1 cellular context compared by ENCODE assay signal in genomic region chr11:116829525-116830183, GRCh38.
TF ChIP-seq lines count a peak whose summit lies in the region.

Gene APOC3, plus strand, starts transcription at chr11:116829907. Its CDS starts 676 bp downstream, at chr11:116830583.

TF ChIP-seq in HepG2, 621 proteins besides CTCF, POLR2A, EP300 and RAD21 (continued from another document and continues in another):
- TF ChIP-seq ZNF142 (CRISPR knock-in tag; IDR thresholded peaks at IDR 0.05) = peak; percentile 44
- TF ChIP-seq, protein P1, sequence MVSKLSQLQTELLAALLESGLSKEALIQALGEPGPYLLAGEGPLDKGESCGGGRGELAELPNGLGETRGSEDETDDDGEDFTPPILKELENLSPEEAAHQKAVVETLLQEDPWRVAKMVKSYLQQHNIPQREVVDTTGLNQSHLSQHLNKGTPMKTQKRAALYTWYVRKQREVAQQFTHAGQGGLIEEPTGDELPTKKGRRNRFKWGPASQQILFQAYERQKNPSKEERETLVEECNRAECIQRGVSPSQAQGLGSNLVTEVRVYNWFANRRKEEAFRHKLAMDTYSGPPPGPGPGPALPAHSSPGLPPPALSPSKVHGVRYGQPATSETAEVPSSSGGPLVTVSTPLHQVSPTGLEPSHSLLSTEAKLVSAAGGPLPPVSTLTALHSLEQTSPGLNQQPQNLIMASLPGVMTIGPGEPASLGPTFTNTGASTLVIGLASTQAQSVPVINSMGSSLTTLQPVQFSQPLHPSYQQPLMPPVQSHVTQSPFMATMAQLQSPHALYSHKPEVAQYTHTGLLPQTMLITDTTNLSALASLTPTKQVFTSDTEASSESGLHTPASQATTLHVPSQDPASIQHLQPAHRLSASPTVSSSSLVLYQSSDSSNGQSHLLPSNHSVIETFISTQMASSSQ (IDR thresholded peaks at IDR 0.05; ENCODE audit: low read depth) = 0 out of 2 replicates have a peak, but pooled peaks have one; percentile 12
- TF ChIP-seq, protein P1 (CRISPR knock-in tag; IDR thresholded peaks at IDR 0.05; ENCODE audit: borderline replicate concordance) = no peak
- TF ChIP-seq KDM6A (CRISPR knock-in tag; IDR thresholded peaks at IDR 0.05; ENCODE audit: low read depth) = peak; percentile 57; the same call in 1 of the 2 replicates
- peak; percentile 85; the same call in 1 of the 2 replicates for TF ChIP-seq HIVEP1 (CRISPR knock-in tag; IDR thresholded peaks at IDR 0.05)
- no peak for TF ChIP-seq AGO1 (IDR thresholded peaks at IDR 0.05; ENCODE audit: low read depth, low read length, poor library complexity, severe bottlenecking)
- no peak for TF ChIP-seq EED (CRISPR knock-in tag; IDR thresholded peaks at IDR 0.05)
- TF ChIP-seq, protein P2, sequence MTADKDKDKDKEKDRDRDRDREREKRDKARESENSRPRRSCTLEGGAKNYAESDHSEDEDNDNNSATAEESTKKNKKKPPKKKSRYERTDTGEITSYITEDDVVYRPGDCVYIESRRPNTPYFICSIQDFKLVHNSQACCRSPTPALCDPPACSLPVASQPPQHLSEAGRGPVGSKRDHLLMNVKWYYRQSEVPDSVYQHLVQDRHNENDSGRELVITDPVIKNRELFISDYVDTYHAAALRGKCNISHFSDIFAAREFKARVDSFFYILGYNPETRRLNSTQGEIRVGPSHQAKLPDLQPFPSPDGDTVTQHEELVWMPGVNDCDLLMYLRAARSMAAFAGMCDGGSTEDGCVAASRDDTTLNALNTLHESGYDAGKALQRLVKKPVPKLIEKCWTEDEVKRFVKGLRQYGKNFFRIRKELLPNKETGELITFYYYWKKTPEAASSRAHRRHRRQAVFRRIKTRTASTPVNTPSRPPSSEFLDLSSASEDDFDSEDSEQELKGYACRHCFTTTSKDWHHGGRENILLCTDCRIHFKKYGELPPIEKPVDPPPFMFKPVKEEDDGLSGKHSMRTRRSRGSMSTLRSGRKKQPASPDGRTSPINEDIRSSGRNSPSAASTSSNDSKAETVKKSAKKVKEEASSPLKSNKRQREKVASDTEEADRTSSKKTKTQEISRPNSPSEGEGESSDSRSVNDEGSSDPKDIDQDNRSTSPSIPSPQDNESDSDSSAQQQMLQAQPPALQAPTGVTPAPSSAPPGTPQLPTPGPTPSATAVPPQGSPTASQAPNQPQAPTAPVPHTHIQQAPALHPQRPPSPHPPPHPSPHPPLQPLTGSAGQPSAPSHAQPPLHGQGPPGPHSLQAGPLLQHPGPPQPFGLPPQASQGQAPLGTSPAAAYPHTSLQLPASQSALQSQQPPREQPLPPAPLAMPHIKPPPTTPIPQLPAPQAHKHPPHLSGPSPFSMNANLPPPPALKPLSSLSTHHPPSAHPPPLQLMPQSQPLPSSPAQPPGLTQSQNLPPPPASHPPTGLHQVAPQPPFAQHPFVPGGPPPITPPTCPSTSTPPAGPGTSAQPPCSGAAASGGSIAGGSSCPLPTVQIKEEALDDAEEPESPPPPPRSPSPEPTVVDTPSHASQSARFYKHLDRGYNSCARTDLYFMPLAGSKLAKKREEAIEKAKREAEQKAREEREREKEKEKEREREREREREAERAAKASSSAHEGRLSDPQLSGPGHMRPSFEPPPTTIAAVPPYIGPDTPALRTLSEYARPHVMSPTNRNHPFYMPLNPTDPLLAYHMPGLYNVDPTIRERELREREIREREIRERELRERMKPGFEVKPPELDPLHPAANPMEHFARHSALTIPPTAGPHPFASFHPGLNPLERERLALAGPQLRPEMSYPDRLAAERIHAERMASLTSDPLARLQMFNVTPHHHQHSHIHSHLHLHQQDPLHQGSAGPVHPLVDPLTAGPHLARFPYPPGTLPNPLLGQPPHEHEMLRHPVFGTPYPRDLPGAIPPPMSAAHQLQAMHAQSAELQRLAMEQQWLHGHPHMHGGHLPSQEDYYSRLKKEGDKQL (CRISPR knock-in tag; IDR thresholded peaks at IDR 0.05; ENCODE audit: low read depth) = peak; percentile 61; the same call in 1 of the 2 replicates
- TF ChIP-seq MEIS2 (CRISPR knock-in tag; IDR thresholded peaks at IDR 0.05) = peak; percentile 56; the same call in 1 of the 2 replicates
- peak; percentile 65; the same call in 1 of the 2 replicates for TF ChIP-seq POLR2AphosphoS2 (IDR thresholded peaks at IDR 0.05; ENCODE audit: low read depth, low read length)
- peak; percentile 43; the same call in 1 of the 2 replicates for TF ChIP-seq KLF11 (CRISPR knock-in tag; IDR thresholded peaks at IDR 0.05)
- TF ChIP-seq ZNF296 (CRISPR knock-in tag; conservative IDR thresholded peaks at IDR 0.05) = peak; percentile 99
- no peak; the same call in 1 of the 2 replicates for TF ChIP-seq PPARG (CRISPR knock-in tag; conservative IDR thresholded peaks at IDR 0.05)
- TF ChIP-seq ZNF629 (CRISPR knock-in tag; conservative IDR thresholded peaks at IDR 0.05) = 0 out of 2 replicates have a peak, but pooled peaks have one; percentile 7
- TF ChIP-seq PAXIP1 (CRISPR knock-in tag; conservative IDR thresholded peaks at IDR 0.05) = peak; percentile 89
- peak; percentile 94; the same call in 1 of the 2 replicates for TF ChIP-seq ZBTB42 (CRISPR knock-in tag; IDR thresholded peaks at IDR 0.05)
- peak; percentile 68 for TF ChIP-seq SKI (IDR thresholded peaks at IDR 0.05; ENCODE audit: partially characterized antibody)
- TF ChIP-seq, protein P3, sequence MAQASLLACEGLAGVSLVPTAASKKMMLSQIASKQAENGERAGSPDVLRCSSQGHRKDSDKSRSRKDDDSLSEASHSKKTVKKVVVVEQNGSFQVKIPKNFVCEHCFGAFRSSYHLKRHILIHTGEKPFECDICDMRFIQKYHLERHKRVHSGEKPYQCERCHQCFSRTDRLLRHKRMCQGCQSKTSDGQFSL (CRISPR knock-in tag; IDR thresholded peaks at IDR 0.05) = 0 out of 2 replicates have a peak, but pooled peaks have one; percentile 4
- no peak for TF ChIP-seq RAD51 (IDR thresholded peaks at IDR 0.05; ENCODE audit: borderline replicate concordance)
- TF ChIP-seq, protein P4, sequence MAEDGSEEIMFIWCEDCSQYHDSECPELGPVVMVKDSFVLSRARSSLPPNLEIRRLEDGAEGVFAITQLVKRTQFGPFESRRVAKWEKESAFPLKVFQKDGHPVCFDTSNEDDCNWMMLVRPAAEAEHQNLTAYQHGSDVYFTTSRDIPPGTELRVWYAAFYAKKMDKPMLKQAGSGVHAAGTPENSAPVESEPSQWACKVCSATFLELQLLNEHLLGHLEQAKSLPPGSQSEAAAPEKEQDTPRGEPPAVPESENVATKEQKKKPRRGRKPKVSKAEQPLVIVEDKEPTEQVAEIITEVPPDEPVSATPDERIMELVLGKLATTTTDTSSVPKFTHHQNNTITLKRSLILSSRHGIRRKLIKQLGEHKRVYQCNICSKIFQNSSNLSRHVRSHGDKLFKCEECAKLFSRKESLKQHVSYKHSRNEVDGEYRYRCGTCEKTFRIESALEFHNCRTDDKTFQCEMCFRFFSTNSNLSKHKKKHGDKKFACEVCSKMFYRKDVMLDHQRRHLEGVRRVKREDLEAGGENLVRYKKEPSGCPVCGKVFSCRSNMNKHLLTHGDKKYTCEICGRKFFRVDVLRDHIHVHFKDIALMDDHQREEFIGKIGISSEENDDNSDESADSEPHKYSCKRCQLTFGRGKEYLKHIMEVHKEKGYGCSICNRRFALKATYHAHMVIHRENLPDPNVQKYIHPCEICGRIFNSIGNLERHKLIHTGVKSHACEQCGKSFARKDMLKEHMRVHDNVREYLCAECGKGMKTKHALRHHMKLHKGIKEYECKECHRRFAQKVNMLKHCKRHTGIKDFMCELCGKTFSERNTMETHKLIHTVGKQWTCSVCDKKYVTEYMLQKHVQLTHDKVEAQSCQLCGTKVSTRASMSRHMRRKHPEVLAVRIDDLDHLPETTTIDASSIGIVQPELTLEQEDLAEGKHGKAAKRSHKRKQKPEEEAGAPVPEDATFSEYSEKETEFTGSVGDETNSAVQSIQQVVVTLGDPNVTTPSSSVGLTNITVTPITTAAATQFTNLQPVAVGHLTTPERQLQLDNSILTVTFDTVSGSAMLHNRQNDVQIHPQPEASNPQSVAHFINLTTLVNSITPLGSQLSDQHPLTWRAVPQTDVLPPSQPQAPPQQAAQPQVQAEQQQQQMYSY (CRISPR knock-in tag; IDR thresholded peaks at IDR 0.05) = 0 out of 2 replicates have a peak, but pooled peaks have one; percentile 14
- TF ChIP-seq SOX13 (IDR thresholded peaks at IDR 0.05) = no peak
- peak in 1 of 2 experiments; percentile 82; a peak in 2 of 4 replicates for TF ChIP-seq SOX13 (CRISPR knock-in tag; conservative IDR thresholded peaks at IDR 0.05 in 1 of 2, IDR thresholded peaks at IDR 0.05 in 1 of 2)
- no peak; the same call in 1 of the 2 replicates for TF ChIP-seq IRF2 (CRISPR knock-in tag; IDR thresholded peaks at IDR 0.05)
- no peak for TF ChIP-seq ZNF616 (CRISPR knock-in tag; IDR thresholded peaks at IDR 0.05; ENCODE audit: low read depth)
- TF ChIP-seq MYC (CRISPR knock-in tag; IDR thresholded peaks at IDR 0.05; ENCODE audit: borderline replicate concordance) = peak; percentile 70; the same call in 1 of the 2 replicates
- TF ChIP-seq FOSL1 (CRISPR knock-in tag; IDR thresholded peaks at IDR 0.05; ENCODE audit: borderline replicate concordance) = no peak
- TF ChIP-seq, protein P5, sequence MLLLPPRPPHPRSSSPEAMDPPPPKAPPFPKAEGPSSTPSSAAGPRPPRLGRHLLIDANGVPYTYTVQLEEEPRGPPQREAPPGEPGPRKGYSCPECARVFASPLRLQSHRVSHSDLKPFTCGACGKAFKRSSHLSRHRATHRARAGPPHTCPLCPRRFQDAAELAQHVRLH (CRISPR knock-in tag; IDR thresholded peaks at IDR 0.05; ENCODE audit: borderline replicate concordance, low read depth) = no peak; the same call in 1 of the 2 replicates
- peak; percentile 11 for TF ChIP-seq RBM39 (IDR thresholded peaks at IDR 0.05; ENCODE audit: low read depth, low read length, poor library complexity, severe bottlenecking)
- TF ChIP-seq GATAD2A (CRISPR knock-in tag; IDR thresholded peaks at IDR 0.05) = peak; percentile 90
- peak; percentile 50; the same call in 1 of the 2 replicates for TF ChIP-seq MTA1 (CRISPR knock-in tag; IDR thresholded peaks at IDR 0.05; ENCODE audit: borderline replicate concordance)
